1 cellular context compared by ENCODE assay signal in the genomic region with DNA sequence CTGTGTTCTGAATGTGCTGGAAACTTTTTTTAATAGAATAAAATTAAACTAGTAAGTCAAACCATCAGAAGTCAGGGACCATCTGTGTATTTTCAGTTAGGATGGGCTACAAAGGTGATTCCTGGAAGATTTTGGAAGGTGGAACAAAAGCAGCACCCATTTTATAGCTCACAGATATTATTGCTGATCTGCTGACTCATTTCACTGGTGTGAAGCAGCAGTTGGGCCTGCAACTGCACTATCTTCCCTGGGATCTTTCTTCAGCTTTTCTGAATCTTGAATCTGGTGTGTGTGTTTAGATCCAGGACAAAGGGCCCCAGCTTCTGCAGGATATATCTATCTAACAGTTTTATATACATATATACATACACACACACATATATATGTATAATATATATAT.
TF ChIP-seq lines count a peak whose summit lies in the region.

No MANE protein-coding gene starts in this region.

TF ChIP-seq in K562, 482 proteins besides CTCF, POLR2A, EP300 and RAD21 (continued from another document):
- TF ChIP-seq, protein P1, sequence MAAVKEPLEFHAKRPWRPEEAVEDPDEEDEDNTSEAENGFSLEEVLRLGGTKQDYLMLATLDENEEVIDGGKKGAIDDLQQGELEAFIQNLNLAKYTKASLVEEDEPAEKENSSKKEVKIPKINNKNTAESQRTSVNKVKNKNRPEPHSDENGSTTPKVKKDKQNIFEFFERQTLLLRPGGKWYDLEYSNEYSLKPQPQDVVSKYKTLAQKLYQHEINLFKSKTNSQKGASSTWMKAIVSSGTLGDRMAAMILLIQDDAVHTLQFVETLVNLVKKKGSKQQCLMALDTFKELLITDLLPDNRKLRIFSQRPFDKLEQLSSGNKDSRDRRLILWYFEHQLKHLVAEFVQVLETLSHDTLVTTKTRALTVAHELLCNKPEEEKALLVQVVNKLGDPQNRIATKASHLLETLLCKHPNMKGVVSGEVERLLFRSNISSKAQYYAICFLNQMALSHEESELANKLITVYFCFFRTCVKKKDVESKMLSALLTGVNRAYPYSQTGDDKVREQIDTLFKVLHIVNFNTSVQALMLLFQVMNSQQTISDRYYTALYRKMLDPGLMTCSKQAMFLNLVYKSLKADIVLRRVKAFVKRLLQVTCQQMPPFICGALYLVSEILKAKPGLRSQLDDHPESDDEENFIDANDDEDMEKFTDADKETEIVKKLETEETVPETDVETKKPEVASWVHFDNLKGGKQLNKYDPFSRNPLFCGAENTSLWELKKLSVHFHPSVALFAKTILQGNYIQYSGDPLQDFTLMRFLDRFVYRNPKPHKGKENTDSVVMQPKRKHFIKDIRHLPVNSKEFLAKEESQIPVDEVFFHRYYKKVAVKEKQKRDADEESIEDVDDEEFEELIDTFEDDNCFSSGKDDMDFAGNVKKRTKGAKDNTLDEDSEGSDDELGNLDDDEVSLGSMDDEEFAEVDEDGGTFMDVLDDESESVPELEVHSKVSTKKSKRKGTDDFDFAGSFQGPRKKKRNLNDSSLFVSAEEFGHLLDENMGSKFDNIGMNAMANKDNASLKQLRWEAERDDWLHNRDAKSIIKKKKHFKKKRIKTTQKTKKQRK (IDR thresholded peaks at IDR 0.05; ENCODE audit: borderline replicate concordance, low read depth, low read length): no peak
- no peak for TF ChIP-seq FOXA1 (IDR thresholded peaks at IDR 0.05; ENCODE audit: borderline replicate concordance)
- TF ChIP-seq ZNF316 (IDR thresholded peaks at IDR 0.05): peak; percentile 25; the same call in 1 of the 2 replicates
- TF ChIP-seq MAFG (tag; conservative IDR thresholded peaks at IDR 0.05): peak; percentile 63
